In the genomic region with DNA sequence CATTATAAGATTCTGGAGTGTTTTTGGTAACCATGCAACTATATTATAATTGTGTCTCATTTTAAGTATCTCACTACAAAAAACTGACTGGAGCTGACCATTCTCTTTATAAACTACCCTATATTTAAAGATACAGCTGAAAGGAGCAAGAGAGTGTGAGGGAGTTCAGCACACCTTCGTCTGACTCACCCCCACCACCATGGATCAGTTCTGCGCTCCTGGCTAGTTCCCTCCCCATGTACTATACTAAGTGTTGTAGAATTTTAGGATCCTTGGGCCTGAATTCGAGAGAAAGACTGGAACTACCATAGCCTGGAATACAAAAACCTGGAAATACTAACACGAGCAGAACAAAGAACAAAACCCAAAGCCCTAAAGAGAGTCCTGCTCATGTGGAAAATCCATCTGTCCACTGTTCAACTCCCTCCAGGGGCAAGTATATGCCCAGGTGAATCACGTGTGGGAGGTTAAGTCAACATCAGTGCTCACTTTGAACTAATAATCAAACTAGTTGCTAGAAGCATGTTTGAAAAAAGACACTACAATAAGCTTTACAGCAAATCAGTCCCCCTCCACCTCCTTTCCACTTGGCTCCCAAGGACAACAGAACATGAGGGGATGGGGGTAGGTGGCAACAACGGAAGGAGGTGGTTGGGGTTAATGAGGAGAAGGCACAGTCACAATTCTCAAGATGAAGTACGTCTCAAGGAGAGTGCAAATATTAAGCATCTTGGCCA, we compare ENCODE assay signal across 8 cellular contexts. TPM values are rescaled to one million over a fixed set of nuclear protein-coding genes. Genes with fewer than 3 reads are reported as not detected.
DNase-seq lines count a peak whose midpoint lies in the region; ATAC-seq and TF ChIP-seq lines count a peak whose summit lies in the region.

No MANE protein-coding gene starts in this region.

- no peaks in the 10 kb centered on the region for H3K36me3 ChIP-seq in SJSA1

- H3K4me1 Mint-ChIP-seq in Calu3 (ENCODE audit: low read depth, unreplicated experiment) (peaks cover 61% of the 10 kb centered on the region), progenitor cell of endocrine pancreas (ENCODE audit: low read depth) (peaks cover 35% of the 10 kb centered on the region)

- peak overlapping the region; percentile 84 for H3K27ac Mint-ChIP-seq in Calu3 (ENCODE audit: unreplicated experiment)
- H3K27ac Mint-ChIP-seq in progenitor cell of endocrine pancreas: peak overlapping the region; percentile 94

- peak; percentile 3 for DNase-seq in Calu3
- DNase-seq in SJSA1 (ENCODE audit: low read depth in 1 of 2, low spot score in 2 of 2): no peak
- DNase-seq in epithelial cell of prostate (ENCODE audit: low read depth, low spot score): no peak
- DNase-seq in progenitor cell of endocrine pancreas (ENCODE audit: low spot score, unreplicated experiment): no peak
- no peak for DNase-seq in DMS79 treated with DMSO at 0.1 percent for 48 hours (lab: John Stamatoyannopoulos, UW)
- DNase-seq in COLO668 (lab: John Stamatoyannopoulos, UW; ENCODE audit: unreplicated experiment): no peak
- DNase-seq in erythroblast (lab: John Stamatoyannopoulos, UW): no peak

- H3K27me3 ChIP-seq in SJSA1 (replicated peaks): no peaks in the 10 kb centered on the region

- no peak for ATAC-seq in HG02840 (IDR thresholded peaks at IDR 0.05; ENCODE audit: low FRiP score, unreplicated experiment)

- no peak overlapping the region for H3K4me3 ChIP-seq in SJSA1

- intact Hi-C loops in Calu3 (cut with micrococcal nuclease; ENCODE audit: unreplicated experiment): no loop called here

- no peak for TF ChIP-seq POLR2A in erythroblast (IDR thresholded peaks at IDR 0.05; ENCODE audit: low read length)

- no peaks in the 10 kb centered on the region for H3K9me3 ChIP-seq in SJSA1 (replicated peaks)

- no peak for TF ChIP-seq CTCF in Calu3 (IDR thresholded peaks at IDR 0.05; ENCODE audit: unreplicated experiment)
- TF ChIP-seq CTCF in progenitor cell of endocrine pancreas (IDR thresholded peaks at IDR 0.05; ENCODE audit: unreplicated experiment): no peak

- CTCF ChIA-PET in Calu3 (lab: Charles Lee): interaction anchor here (0.6 to 0.7 kb wide), 2 partner anchors 122 to 276 kb away, joined by 3 to 4 read pairs; no protein-coding TSS in a partner anchor

- peaks cover 39% of the 10 kb centered on the region for H3K4me1 ChIP-seq in SJSA1 (replicated peaks)

- H3K36me3 Mint-ChIP-seq in Calu3 (ENCODE audit: insufficient read depth, unreplicated experiment) (peaks cover 7% of the 10 kb centered on the region), progenitor cell of endocrine pancreas (ENCODE audit: insufficient read depth) (peaks cover 7% of the 10 kb centered on the region)

- H3K4me3 Mint-ChIP-seq in Calu3 (ENCODE audit: low read depth, unreplicated experiment) (peak overlapping the region; percentile 32), progenitor cell of endocrine pancreas (ENCODE audit: low read depth) (no peak overlapping the region)

- H3K9me3 Mint-ChIP-seq in Calu3 (ENCODE audit: low read depth, unreplicated experiment) (no peaks in the 10 kb centered on the region), progenitor cell of endocrine pancreas (ENCODE audit: low read depth) (peaks cover 4% of the 10 kb centered on the region)

- no peaks in the 10 kb centered on the region for H3K27me3 Mint-ChIP-seq in Calu3 (ENCODE audit: unreplicated experiment)
- H3K27me3 Mint-ChIP-seq in progenitor cell of endocrine pancreas: no peaks in the 10 kb centered on the region

- no TSS peak for BruUV-seq in Calu3 (replicated peaks; lab: Mats Ljungman, UMichigan)

- peak overlapping the region; percentile 95 for H3K27ac ChIP-seq in SJSA1
- peak overlapping the region; percentile 95 for H3K27ac ChIP-seq in epithelial cell of prostate

RNA-seq across cellular contexts. Expression of gene ELOVL5, which starts 46.8 kb away (rescaled TPM):
- total RNA-seq in Calu3 (2022): 95.7 and 114 TPM in 2 replicates
- 78.5 and 112 TPM in 2 replicates for total RNA-seq in SJSA1 (2014; rRNA removed; shearing (Covaris generic))
- total RNA-seq in progenitor cell of endocrine pancreas: 67.1 and 74.4 TPM in 2 replicates
